ENCODE assay signal across 8 cellular contexts in the genomic region with DNA sequence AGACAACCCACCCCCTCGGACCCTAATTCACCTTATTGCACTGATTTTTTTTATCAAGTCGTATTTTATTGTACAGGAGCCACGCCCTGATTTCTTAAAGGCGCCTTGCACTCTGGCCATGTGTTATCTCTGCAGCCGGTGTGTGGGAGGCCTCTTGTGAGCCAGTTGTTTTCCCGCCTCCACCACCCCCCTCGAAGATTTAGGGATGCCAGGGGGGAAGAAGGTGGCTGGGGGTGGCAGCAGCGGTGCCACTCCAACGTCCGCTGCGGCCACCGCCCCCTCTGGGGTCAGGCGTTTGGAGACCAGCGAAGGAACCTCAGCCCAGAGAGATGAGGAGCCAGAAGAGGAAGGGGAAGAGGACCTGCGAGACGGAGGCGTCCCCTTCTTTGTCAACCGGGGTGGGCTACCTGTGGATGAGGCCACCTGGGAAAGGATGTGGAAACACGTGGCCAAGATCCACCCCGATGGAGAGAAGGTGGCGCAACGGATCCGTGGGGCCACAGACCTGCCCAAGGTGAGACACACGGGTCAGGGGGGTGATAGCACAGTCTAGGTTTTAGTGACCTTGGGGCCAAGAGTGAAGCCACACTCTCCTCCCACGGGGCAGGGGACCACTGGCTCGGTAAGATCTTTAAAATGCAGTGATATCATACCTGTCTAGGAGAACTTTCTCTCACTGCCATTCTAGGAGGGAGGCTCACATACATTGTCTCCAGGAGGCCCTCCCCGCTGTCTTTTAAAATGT. TPM values are rescaled to one million over a fixed set of nuclear protein-coding genes. Genes with fewer than 3 reads are reported as not detected.
DNase-seq lines count a peak whose midpoint lies in the region; ATAC-seq and TF ChIP-seq lines count a peak whose summit lies in the region.

No MANE protein-coding gene starts in this region.

- no peak overlapping the region for H2BK5ac ChIP-seq in mesenchymal stem cell (ENCODE audit: low read depth, low read length, poor library complexity, severe bottlenecking)

- peak overlapping the region; percentile 99 for H3K4me2 ChIP-seq in mesenchymal stem cell (ENCODE audit: low read length, poor library complexity, severe bottlenecking)

- no peaks in the 10 kb centered on the region for H3K9me3 Mint-ChIP-seq in activated T-cell treated with anti-CD3 and anti-CD28 coated beads, Interleukin-2, amount 50 U/mL, for 24 hours

- no peak overlapping the region for H2AFZ ChIP-seq in mesenchymal stem cell (ENCODE audit: low read depth, low read length)

- H3K36me3 ChIP-seq in mesenchymal stem cell (ENCODE audit: control insufficient read depth in 1 of 2, insufficient read depth in 2 of 2, low read depth in 1 of 2, low read length in 2 of 2) (peaks cover 0 to 4% of the 10 kb centered on the region in 2 experiments), upper lobe of right lung (no peaks in the 10 kb centered on the region)

- H2BK15ac ChIP-seq in mesenchymal stem cell (ENCODE audit: low read depth, poor library complexity, severe bottlenecking), result no peak overlapping the region

- no peaks in the 10 kb centered on the region for H3K36me3 Mint-ChIP-seq in activated T-cell treated with anti-CD3 and anti-CD28 coated beads, Interleukin-2, amount 50 U/mL, for 24 hours (ENCODE audit: low read depth)

- H3K27ac ChIP-seq in cingulate gyrus (ENCODE audit: low read depth, low read length) (peak overlapping the region; percentile 85), mesenchymal stem cell (ENCODE audit: low read length, poor library complexity, severe bottlenecking) (no peak overlapping the region), upper lobe of right lung (no peak overlapping the region)

- peak overlapping the region in 1 of 2 experiments; percentile 33 for H2BK12ac ChIP-seq in mesenchymal stem cell (ENCODE audit: low read length in 2 of 2)

- peak overlapping the region; percentile 52 for H4K8ac ChIP-seq in mesenchymal stem cell (ENCODE audit: low read length)

- H2BK120ac ChIP-seq in mesenchymal stem cell (ENCODE audit: low read depth, low read length), result no peak overlapping the region

- intact Hi-C loops in upper lobe of right lung (cut with DNase I), result no loop called here

- no peak for TF ChIP-seq CTCF in upper lobe of right lung (IDR thresholded peaks at IDR 0.05)

- peak; percentile 14 for ATAC-seq in upper lobe of right lung
- no peak for ATAC-seq in HG03442 (IDR thresholded peaks at IDR 0.05; ENCODE audit: unreplicated experiment)

- H3K27ac Mint-ChIP-seq in activated T-cell treated with anti-CD3 and anti-CD28 coated beads, Interleukin-2, amount 50 U/mL, for 24 hours, result no peak overlapping the region

- peak overlapping the region in 1 of 2 experiments; percentile 67 for H3K18ac ChIP-seq in mesenchymal stem cell (ENCODE audit: low read depth in 1 of 2, low read length in 2 of 2)

- H3K4me1 Mint-ChIP-seq in activated T-cell treated with anti-CD3 and anti-CD28 coated beads, Interleukin-2, amount 50 U/mL, for 24 hours (ENCODE audit: low read depth), result peaks cover 22% of the 10 kb centered on the region

- H3K27me3 Mint-ChIP-seq in activated T-cell treated with anti-CD3 and anti-CD28 coated beads, Interleukin-2, amount 50 U/mL, for 24 hours, result peaks cover 32% of the 10 kb centered on the region

- no peak overlapping the region for H2AK5ac ChIP-seq in mesenchymal stem cell (ENCODE audit: low read length, severe bottlenecking)

- peak overlapping the region; percentile 19 to 79 for H3K4ac ChIP-seq in mesenchymal stem cell (ENCODE audit: low read depth in 1 of 2, low read length in 2 of 2)

- no peak overlapping the region for H3K23ac ChIP-seq in mesenchymal stem cell (ENCODE audit: low read length in 2 of 2)

- H3K9me3 ChIP-seq in mesenchymal stem cell (ENCODE audit: control insufficient read depth, low read length) (no peaks in the 10 kb centered on the region), upper lobe of right lung (no peaks in the 10 kb centered on the region)

- H3K4me3 ChIP-seq in mesenchymal stem cell (ENCODE audit: insufficient read depth in 1 of 2, low read depth in 1 of 2, low read length in 2 of 2), result peak overlapping the region in 1 of 2 experiments; percentile 80
- peak overlapping the region; percentile 68 for H3K4me3 ChIP-seq in upper lobe of right lung

- WGBS in mesenchymal stem cell, result 64% methylated on average over 27 of the region's 27 CpGs

- H3K9ac ChIP-seq in mesenchymal stem cell (ENCODE audit: low read length), result peak overlapping the region; percentile 91

- H3K27me3 ChIP-seq in mesenchymal stem cell (ENCODE audit: control insufficient read depth in 1 of 2, insufficient read depth in 1 of 2, low read length in 2 of 2) (peaks cover 0 to 13% of the 10 kb centered on the region in 2 experiments), upper lobe of right lung (no peaks in the 10 kb centered on the region)

- peak overlapping the region; percentile 76 for H3K4me3 Mint-ChIP-seq in activated T-cell treated with anti-CD3 and anti-CD28 coated beads, Interleukin-2, amount 50 U/mL, for 24 hours

- peak overlapping the region; percentile 64 for H4K91ac ChIP-seq in mesenchymal stem cell (ENCODE audit: low read length)

- peaks cover 8% of the 10 kb centered on the region for H3K79me1 ChIP-seq in mesenchymal stem cell (replicated peaks; ENCODE audit: low read length, poor library complexity, severe bottlenecking)

- no peak for DNase-seq in activated T-cell treated with anti-CD3 and anti-CD28 coated beads, Interleukin-2, amount 50 U/mL, for 24 hours
- no peak for DNase-seq in activated T-cell treated with anti-CD3 and anti-CD28 coated beads for 4 hours
- DNase-seq in mesenchymal stem cell, result no peak
- no peak for DNase-seq in upper lobe of right lung
- no peak for DNase-seq in DMS79 treated with DMSO at 0.1 percent for 48 hours (lab: John Stamatoyannopoulos, UW)
- no peak for DNase-seq in pons (ENCODE audit: low spot score)

- H3K14ac ChIP-seq in mesenchymal stem cell (ENCODE audit: low read length in 2 of 2), result peak overlapping the region in 1 of 2 experiments; percentile 68

- H3K4me1 ChIP-seq in mesenchymal stem cell (ENCODE audit: control insufficient read depth, insufficient read depth, low read depth, low read length) (peaks cover 19% of the 10 kb centered on the region), upper lobe of right lung (peaks cover 9% of the 10 kb centered on the region)

RNA-seq across cellular contexts. Expression of a gene that starts 1.5 kb away (rescaled TPM):
- polyA plus RNA-seq in mesenchymal stem cell (2013, experiment 1 of 2), result 22.2 TPM
- 21.4 TPM for polyA plus RNA-seq in mesenchymal stem cell (2013, experiment 2 of 2)
- total RNA-seq in upper lobe of right lung, result 37.1 TPM

RNA-seq across cellular contexts. Expression of a gene that starts 49.9 kb away (rescaled TPM):
- 6.7 TPM for polyA plus RNA-seq in mesenchymal stem cell (2013, experiment 1 of 2)
- 6.5 TPM for polyA plus RNA-seq in mesenchymal stem cell (2013, experiment 2 of 2)
- 24.1 TPM for total RNA-seq in upper lobe of right lung
